8 cellular contexts compared by ENCODE assay signal in genomic region chr15:65318870-65319356, GRCh38. TPM values are rescaled to one million over a fixed set of nuclear protein-coding genes. Genes with fewer than 3 reads are reported as not detected.
A peak's percentile ranks its signal among the peaks of the same experiment; 100 is the strongest.
DNase-seq lines count a peak whose midpoint lies in the region; ATAC-seq and TF ChIP-seq lines count a peak whose summit lies in the region.

No MANE protein-coding gene starts in this region.

- no peak overlapping the region for H3K4me2 ChIP-seq in SK-N-SH

- H3K36me3 Mint-ChIP-seq in activated naive CD4-positive, alpha-beta T cell treated with anti-CD3 and anti-CD28 coated beads, Interleukin-2, amount 10 ng/mL, durations not matched to agents 7 days and 5 days = no peaks in the 10 kb centered on the region
- no peaks in the 10 kb centered on the region for H3K36me3 Mint-ChIP-seq in glutamatergic neuron (ENCODE audit: unreplicated experiment)

- peaks cover 0 to 7% of the 10 kb centered on the region in 2 experiments; a peak in 1 of 4 replicates for H3K4me1 ChIP-seq in SK-N-SH (ENCODE audit: control insufficient read depth in 1 of 2, insufficient read depth in 2 of 2, low read depth in 1 of 2, low read length in 1 of 2)

- peaks cover 34% of the 10 kb centered on the region for H3K27me3 Mint-ChIP-seq in activated naive CD4-positive, alpha-beta T cell treated with anti-CD3 and anti-CD28 coated beads, Interleukin-2, amount 10 ng/mL, durations not matched to agents 7 days and 5 days
- H3K27me3 Mint-ChIP-seq in glutamatergic neuron (ENCODE audit: unreplicated experiment) = peaks cover 11% of the 10 kb centered on the region

- peaks cover 12% of the 10 kb centered on the region; the same call in 1 of the 2 replicates for H3K27me3 ChIP-seq in SK-N-SH (ENCODE audit: insufficient read depth)

- no peak overlapping the region for H3K27ac ChIP-seq in SK-N-SH (ENCODE audit: low read depth in 2 of 2, low read length in 1 of 2)

- POLR2A ChIA-PET in SK-N-SH (lab: Yijun Ruan, JAX) = interaction anchor here (1.0 kb wide), 1 partner anchor 14 kb away, joined by 5 read pairs; the partner anchor contains the start of gene RNU5B-1

- H3K4me3 Mint-ChIP-seq in activated naive CD4-positive, alpha-beta T cell treated with anti-CD3 and anti-CD28 coated beads, Interleukin-2, amount 10 ng/mL, durations not matched to agents 7 days and 5 days = no peak overlapping the region
- no peak overlapping the region for H3K4me3 Mint-ChIP-seq in glutamatergic neuron (ENCODE audit: unreplicated experiment)

- H3K4me3 ChIP-seq in SK-N-SH (ENCODE audit: low read depth in 2 of 2, low read length in 1 of 2) = no peak overlapping the region; a peak in 1 of 4 replicates

- TF ChIP-seq CTCF in SK-N-SH (IDR thresholded peaks at IDR 0.05) (peak; percentile 86), glutamatergic neuron (IDR thresholded peaks at IDR 0.05; ENCODE audit: partially characterized antibody, unreplicated experiment) (peak; percentile 93)

- in situ Hi-C loops in ACHN (cut with HindIII; ENCODE audit: low pct_ligation_motif_present, low pct_unique_long_range_greater_than_20kb, low sequenced_read_pairs) = no loop called here

- peaks cover 4% of the 10 kb centered on the region for H3F3A ChIP-seq in SK-N-SH (replicated peaks; ENCODE audit: insufficient read depth)

- peak; percentile 99 for TF ChIP-seq RAD21 in SK-N-SH (IDR thresholded peaks at IDR 0.05; ENCODE audit: low read length)

- H3K9me3 Mint-ChIP-seq in activated naive CD4-positive, alpha-beta T cell treated with anti-CD3 and anti-CD28 coated beads, Interleukin-2, amount 10 ng/mL, durations not matched to agents 7 days and 5 days = no peaks in the 10 kb centered on the region
- peaks cover 16% of the 10 kb centered on the region for H3K9me3 Mint-ChIP-seq in glutamatergic neuron (ENCODE audit: unreplicated experiment)

- CTCF ChIA-PET in SK-N-SH (lab: Yijun Ruan, JAX) = interaction anchor here (0.6 to 21.5 kb wide), 26 partner anchors 8 to 673 kb away, joined by 3 to 969 read pairs (median 4); partner anchors contain the start of genes IGDCC3 and IGDCC4
- CTCF ChIA-PET in activated naive CD4-positive, alpha-beta T cell treated with anti-CD3 and anti-CD28 coated beads, Interleukin-2, amount 10 ng/mL, durations not matched to agents 7 days and 5 days (lab: Charles Lee) = interaction anchor here (0.9 to 10.0 kb wide), 9 partner anchors 9 to 514 kb away, joined by 3 to 141 read pairs (median 4); no protein-coding TSS in a partner anchor

- no peak overlapping the region for H3K9ac ChIP-seq in SK-N-SH

- DNase-seq in ACHN (peak; percentile 65), GM19238 (ENCODE audit: insufficient read length, low spot score) (peak; percentile 87), NAMALWA (ENCODE audit: low spot score) (peak; percentile 89), SK-N-SH (peak; percentile 86), glutamatergic neuron (peak; percentile 88), posterior vena cava (ENCODE audit: low spot score) (peak; percentile 89)
- peak; percentile 84 for DNase-seq in activated naive CD4-positive, alpha-beta T cell treated with anti-CD3 and anti-CD28 coated beads, Interleukin-2, amount 10 ng/mL, durations not matched to agents 7 days and 5 days

- no peaks in the 10 kb centered on the region for H3K9me2 ChIP-seq in SK-N-SH

- no peaks in the 10 kb centered on the region for H3K9me3 ChIP-seq in SK-N-SH

- H3K27ac Mint-ChIP-seq in activated naive CD4-positive, alpha-beta T cell treated with anti-CD3 and anti-CD28 coated beads, Interleukin-2, amount 10 ng/mL, durations not matched to agents 7 days and 5 days = no peak overlapping the region
- peak overlapping the region; percentile 54 for H3K27ac Mint-ChIP-seq in glutamatergic neuron (ENCODE audit: unreplicated experiment)

- intact Hi-C loops in posterior vena cava (cut with DNase I) = loop anchor here (2.0 to 5.0 kb wide), 3 partner anchors 66 to 83 kb away; no protein-coding TSS in a partner anchor

- H4K20me1 ChIP-seq in SK-N-SH (ENCODE audit: insufficient read depth) = no peaks in the 10 kb centered on the region

- ATAC-seq in GM19397 (IDR thresholded peaks at IDR 0.05; ENCODE audit: unreplicated experiment) = no peak

- no peak overlapping the region for H2AFZ ChIP-seq in SK-N-SH (ENCODE audit: low read depth)

- no peaks in the 10 kb centered on the region for H3K79me2 ChIP-seq in SK-N-SH (ENCODE audit: insufficient read depth)

- H3K4me1 Mint-ChIP-seq in activated naive CD4-positive, alpha-beta T cell treated with anti-CD3 and anti-CD28 coated beads, Interleukin-2, amount 10 ng/mL, durations not matched to agents 7 days and 5 days = no peaks in the 10 kb centered on the region
- H3K4me1 Mint-ChIP-seq in glutamatergic neuron (ENCODE audit: low read depth, unreplicated experiment) = peaks cover 21% of the 10 kb centered on the region

- no peak for TF ChIP-seq EP300 in SK-N-SH (IDR thresholded peaks at IDR 0.05; ENCODE audit: borderline replicate concordance in 1 of 2, low read depth in 1 of 2, low read length in 1 of 2)

- no peaks in the 10 kb centered on the region for H3K36me3 ChIP-seq in SK-N-SH (replicated peaks in 1 of 2; ENCODE audit: control insufficient read depth in 1 of 2, insufficient read depth in 2 of 2, low read length in 1 of 2)

- 42% methylated on average over 5 of the region's 5 CpGs for WGBS in SK-N-SH (ENCODE audit: low lambda C conversion rate)

TF ChIP-seq in SK-N-SH, 30 proteins besides CTCF, POLR2A, EP300 and RAD21:
- TF ChIP-seq, protein P1, sequence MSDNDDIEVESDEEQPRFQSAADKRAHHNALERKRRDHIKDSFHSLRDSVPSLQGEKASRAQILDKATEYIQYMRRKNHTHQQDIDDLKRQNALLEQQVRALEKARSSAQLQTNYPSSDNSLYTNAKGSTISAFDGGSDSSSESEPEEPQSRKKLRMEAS (IDR thresholded peaks at IDR 0.05; ENCODE audit: low read depth) = 0 out of 2 replicates have a peak, but pooled peaks have one; percentile 21
- TF ChIP-seq YY1 (IDR thresholded peaks at IDR 0.05; ENCODE audit: low read depth) (0 out of 2 replicates have a peak, but pooled peaks have one; percentile 35), SMC3 (IDR thresholded peaks at IDR 0.05; ENCODE audit: low read depth, low read length) (peak; percentile 100), FOSL2 (IDR thresholded peaks at IDR 0.05; ENCODE audit: borderline replicate concordance, low read depth) (no peak), RCOR1 (IDR thresholded peaks at IDR 0.05; ENCODE audit: low read length) (peak; percentile 33; the same call in 1 of the 2 replicates)

RNA-seq across cellular contexts. Expression of gene RNU5B-1, which starts 14.4 kb away (rescaled TPM):
- polyA plus RNA-seq in SK-N-SH (2012; rRNA removed) = not detected in 2 replicates
- not detected in 2 replicates for polyA plus RNA-seq in SK-N-SH (2012; cell fraction: cytosol; rRNA removed)
- not detected in 2 replicates for polyA plus RNA-seq in SK-N-SH (2012; cell fraction: nucleus; rRNA removed)
- total RNA-seq in glutamatergic neuron (ENCODE audit: unreplicated experiment) (not detected), posterior vena cava (100 to 1,000 TPM in 1 of 2 donors, 10 to 100 TPM in 1; 95.0 to 102 TPM)

RNA-seq across cellular contexts. Expression of gene RNU5A-1, which starts 23.1 kb away (rescaled TPM):
- polyA plus RNA-seq in SK-N-SH (2012; rRNA removed) = not detected in 2 replicates
- not detected in 2 replicates for polyA plus RNA-seq in SK-N-SH (2012; cell fraction: cytosol; rRNA removed)
- not detected in 2 replicates for polyA plus RNA-seq in SK-N-SH (2012; cell fraction: nucleus; rRNA removed)
- total RNA-seq in glutamatergic neuron (ENCODE audit: unreplicated experiment) (not detected), posterior vena cava (not detected)

RNA-seq across cellular contexts. Expression of gene PARP16, which starts 32.2 kb away (rescaled TPM):
- 6.3 and 6.5 TPM in 2 replicates for polyA plus RNA-seq in SK-N-SH (2012; rRNA removed)
- polyA plus RNA-seq in SK-N-SH (2012; cell fraction: cytosol; rRNA removed) = 6.0 and 7.8 TPM in 2 replicates
- 6.0 and 8.5 TPM in 2 replicates for polyA plus RNA-seq in SK-N-SH (2012; cell fraction: nucleus; rRNA removed)
- total RNA-seq in glutamatergic neuron (ENCODE audit: unreplicated experiment) (6.8 TPM), posterior vena cava (1 to 10 TPM; 7.4 TPM)

RNA-seq across cellular contexts. Expression of gene IGDCC3, which starts 58.9 kb away (rescaled TPM):
- 0.37 and 0.43 TPM in 2 replicates for polyA plus RNA-seq in SK-N-SH (2012; rRNA removed)
- 0.22 and 0.23 TPM in 2 replicates for polyA plus RNA-seq in SK-N-SH (2012; cell fraction: cytosol; rRNA removed)
- polyA plus RNA-seq in SK-N-SH (2012; cell fraction: nucleus; rRNA removed) = 1.2 TPM in 2 replicates
- total RNA-seq in glutamatergic neuron (ENCODE audit: unreplicated experiment) (342 TPM), posterior vena cava (not detected)
